In the genomic region with DNA sequence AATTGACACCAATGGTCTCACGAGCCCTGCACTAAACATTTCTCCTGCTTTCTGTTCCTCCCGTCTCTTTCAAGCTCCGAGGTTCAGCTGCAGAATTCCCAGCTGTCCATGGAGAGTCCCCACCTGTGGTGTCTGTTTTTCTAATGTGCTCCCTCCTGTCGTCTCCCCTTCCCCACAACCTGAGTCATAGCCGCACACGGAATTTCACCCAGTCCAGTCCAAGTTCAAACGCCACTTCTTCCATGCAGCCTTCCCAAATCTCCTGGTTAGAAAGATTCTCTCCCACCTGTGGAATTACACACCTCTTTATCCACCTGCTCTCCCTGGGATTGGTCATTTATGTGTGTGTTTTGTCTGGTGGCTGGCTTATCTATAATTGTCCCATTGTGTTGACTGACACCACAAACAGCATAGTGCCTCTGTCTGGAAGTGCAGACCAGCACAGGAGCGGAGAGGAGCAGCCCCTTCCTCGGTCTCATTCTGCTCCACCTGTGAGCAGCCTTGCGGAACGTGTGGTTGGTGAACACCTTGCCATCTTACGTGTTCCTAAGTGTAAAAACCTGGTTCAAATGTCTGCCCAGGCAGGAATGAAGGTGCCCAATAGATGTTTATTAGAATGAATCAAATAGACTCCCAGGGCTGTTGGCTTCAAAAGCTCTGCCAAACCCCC, we compare ENCODE assay signal across 11 cellular contexts.
"Had no signal": no experiment of that assay in that cellular context is flagged by ENCODE, and none has a peak within 500 bp of the region (broad histone marks: within the 10 kb centered on the region; RNA-seq: fewer than 3 reads in every experiment).

No MANE protein-coding gene starts in this region.

- H3K9me3 Mint-ChIP-seq: activated naive CD4-positive, alpha-beta T cell treated with anti-CD3 and anti-CD28 coated beads, Interleukin-2, amount 50 U/mL, for 24 hours had no signal

- H3K36me3 ChIP-seq: esophagus muscularis mucosa, thyroid gland, vagina had no signal

- FAIRE-seq: small intestine, TTC549 had no signal

- H3K27ac Mint-ChIP-seq: activated naive CD4-positive, alpha-beta T cell treated with anti-CD3 and anti-CD28 coated beads, Interleukin-2, amount 50 U/mL, for 24 hours; T-helper 17 cell had no signal

- H3K36me3 Mint-ChIP-seq: activated naive CD4-positive, alpha-beta T cell treated with anti-CD3 and anti-CD28 coated beads, Interleukin-2, amount 50 U/mL, for 24 hours had no signal

- DNase-seq: activated CD4-positive, alpha-beta T cell treated with anti-CD3 and anti-CD28 coated beads, Interleukin-2, amount 50 U/mL, for 1 hour; activated CD4-positive, CD25-positive, alpha-beta regulatory T cell; islet precursor cell; left ventricle myocardium superior; T-helper 17 cell; thyroid gland had no signal

- H3K27ac ChIP-seq: esophagus muscularis mucosa, thyroid gland, vagina had no signal

- H3K9me3 ChIP-seq: esophagus muscularis mucosa, thyroid gland, vagina had no signal

- H3K27me3 ChIP-seq: thyroid gland, vagina had no signal

- ATAC-seq: left ventricle myocardium superior, T-helper 17 cell had no signal

- H3K4me3 Mint-ChIP-seq: activated naive CD4-positive, alpha-beta T cell treated with anti-CD3 and anti-CD28 coated beads, Interleukin-2, amount 50 U/mL, for 24 hours; T-helper 17 cell had no signal

- H3K4me3 ChIP-seq: esophagus muscularis mucosa, thyroid gland, vagina had no signal
